Comparison of ENCODE assay signal across 2 cellular contexts in genomic region chr12:94195483-94195882, GRCh38.
TF ChIP-seq lines count a peak whose summit lies in the region.

No MANE protein-coding gene starts in this region.

TF ChIP-seq in GM23338, 12 proteins besides CTCF, POLR2A, EP300 and RAD21:
- TF ChIP-seq EZH2 (IDR thresholded peaks at IDR 0.05; ENCODE audit: low read depth, unreplicated experiment) (no peak), REST (IDR thresholded peaks at IDR 0.05; ENCODE audit: unreplicated experiment) (no peak), EZH2phosphoT487 (IDR thresholded peaks at IDR 0.05; ENCODE audit: unreplicated experiment) (no peak), ZNF114 (CRISPR knock-in tag; IDR thresholded peaks at IDR 0.05) (no peak), STAT1 (IDR thresholded peaks at IDR 0.05; ENCODE audit: unreplicated experiment) (no peak), POLR2AphosphoS5 (IDR thresholded peaks at IDR 0.05; ENCODE audit: low read depth) (no peak), NANOG (IDR thresholded peaks at IDR 0.05; ENCODE audit: borderline replicate concordance) (no peak), JUNB (IDR thresholded peaks at IDR 0.05; ENCODE audit: unreplicated experiment) (no peak), ZNF331 (CRISPR knock-in tag; IDR thresholded peaks at IDR 0.05; ENCODE audit: low read depth) (no peak), CREB1 (CRISPR knock-in tag; IDR thresholded peaks at IDR 0.05; ENCODE audit: low read depth) (no peak)
- TF ChIP-seq, protein P1, sequence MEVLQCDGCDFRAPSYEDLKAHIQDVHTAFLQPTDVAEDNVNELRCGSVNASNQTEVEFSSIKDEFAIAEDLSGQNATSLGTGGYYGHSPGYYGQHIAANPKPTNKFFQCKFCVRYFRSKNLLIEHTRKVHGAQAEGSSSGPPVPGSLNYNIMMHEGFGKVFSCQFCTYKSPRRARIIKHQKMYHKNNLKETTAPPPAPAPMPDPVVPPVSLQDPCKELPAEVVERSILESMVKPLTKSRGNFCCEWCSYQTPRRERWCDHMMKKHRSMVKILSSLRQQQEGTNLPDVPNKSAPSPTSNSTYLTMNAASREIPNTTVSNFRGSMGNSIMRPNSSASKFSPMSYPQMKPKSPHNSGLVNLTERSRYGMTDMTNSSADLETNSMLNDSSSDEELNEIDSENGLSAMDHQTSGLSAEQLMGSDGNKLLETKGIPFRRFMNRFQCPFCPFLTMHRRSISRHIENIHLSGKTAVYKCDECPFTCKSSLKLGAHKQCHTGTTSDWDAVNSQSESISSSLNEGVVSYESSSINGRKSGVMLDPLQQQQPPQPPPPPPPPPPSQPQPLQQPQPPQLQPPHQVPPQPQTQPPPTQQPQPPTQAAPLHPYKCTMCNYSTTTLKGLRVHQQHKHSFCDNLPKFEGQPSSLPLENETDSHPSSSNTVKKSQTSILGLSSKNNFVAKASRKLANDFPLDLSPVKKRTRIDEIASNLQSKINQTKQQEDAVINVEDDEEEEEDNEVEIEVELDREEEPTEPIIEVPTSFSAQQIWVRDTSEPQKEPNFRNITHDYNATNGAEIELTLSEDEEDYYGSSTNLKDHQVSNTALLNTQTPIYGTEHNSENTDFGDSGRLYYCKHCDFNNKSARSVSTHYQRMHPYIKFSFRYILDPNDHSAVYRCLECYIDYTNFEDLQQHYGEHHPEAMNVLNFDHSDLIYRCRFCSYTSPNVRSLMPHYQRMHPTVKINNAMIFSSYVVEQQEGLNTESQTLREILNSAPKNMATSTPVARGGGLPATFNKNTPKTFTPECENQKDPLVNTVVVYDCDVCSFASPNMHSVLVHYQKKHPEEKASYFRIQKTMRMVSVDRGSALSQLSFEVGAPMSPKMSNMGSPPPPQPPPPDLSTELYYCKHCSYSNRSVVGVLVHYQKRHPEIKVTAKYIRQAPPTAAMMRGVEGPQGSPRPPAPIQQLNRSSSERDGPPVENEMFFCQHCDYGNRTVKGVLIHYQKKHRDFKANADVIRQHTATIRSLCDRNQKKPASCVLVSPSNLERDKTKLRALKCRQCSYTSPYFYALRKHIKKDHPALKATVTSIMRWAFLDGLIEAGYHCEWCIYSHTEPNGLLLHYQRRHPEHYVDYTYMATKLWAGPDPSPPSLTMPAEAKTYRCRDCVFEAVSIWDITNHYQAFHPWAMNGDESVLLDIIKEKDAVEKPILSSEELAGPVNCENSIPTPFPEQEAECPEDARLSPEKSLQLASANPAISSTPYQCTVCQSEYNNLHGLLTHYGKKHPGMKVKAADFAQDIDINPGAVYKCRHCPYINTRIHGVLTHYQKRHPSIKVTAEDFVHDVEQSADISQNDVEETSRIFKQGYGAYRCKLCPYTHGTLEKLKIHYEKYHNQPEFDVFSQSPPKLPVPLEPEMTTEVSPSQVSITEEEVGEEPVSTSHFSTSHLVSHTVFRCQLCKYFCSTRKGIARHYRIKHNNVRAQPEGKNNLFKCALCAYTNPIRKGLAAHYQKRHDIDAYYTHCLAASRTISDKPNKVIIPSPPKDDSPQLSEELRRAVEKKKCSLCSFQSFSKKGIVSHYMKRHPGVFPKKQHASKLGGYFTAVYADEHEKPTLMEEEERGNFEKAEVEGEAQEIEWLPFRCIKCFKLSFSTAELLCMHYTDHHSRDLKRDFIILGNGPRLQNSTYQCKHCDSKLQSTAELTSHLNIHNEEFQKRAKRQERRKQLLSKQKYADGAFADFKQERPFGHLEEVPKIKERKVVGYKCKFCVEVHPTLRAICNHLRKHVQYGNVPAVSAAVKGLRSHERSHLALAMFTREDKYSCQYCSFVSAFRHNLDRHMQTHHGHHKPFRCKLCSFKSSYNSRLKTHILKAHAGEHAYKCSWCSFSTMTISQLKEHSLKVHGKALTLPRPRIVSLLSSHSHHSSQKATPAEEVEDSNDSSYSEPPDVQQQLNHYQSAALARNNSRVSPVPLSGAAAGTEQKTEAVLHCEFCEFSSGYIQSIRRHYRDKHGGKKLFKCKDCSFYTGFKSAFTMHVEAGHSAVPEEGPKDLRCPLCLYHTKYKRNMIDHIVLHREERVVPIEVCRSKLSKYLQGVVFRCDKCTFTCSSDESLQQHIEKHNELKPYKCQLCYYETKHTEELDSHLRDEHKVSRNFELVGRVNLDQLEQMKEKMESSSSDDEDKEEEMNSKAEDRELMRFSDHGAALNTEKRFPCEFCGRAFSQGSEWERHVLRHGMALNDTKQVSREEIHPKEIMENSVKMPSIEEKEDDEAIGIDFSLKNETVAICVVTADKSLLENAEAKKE (CRISPR knock-in tag; IDR thresholded peaks at IDR 0.05), result no peak
- TF ChIP-seq, protein P2, sequence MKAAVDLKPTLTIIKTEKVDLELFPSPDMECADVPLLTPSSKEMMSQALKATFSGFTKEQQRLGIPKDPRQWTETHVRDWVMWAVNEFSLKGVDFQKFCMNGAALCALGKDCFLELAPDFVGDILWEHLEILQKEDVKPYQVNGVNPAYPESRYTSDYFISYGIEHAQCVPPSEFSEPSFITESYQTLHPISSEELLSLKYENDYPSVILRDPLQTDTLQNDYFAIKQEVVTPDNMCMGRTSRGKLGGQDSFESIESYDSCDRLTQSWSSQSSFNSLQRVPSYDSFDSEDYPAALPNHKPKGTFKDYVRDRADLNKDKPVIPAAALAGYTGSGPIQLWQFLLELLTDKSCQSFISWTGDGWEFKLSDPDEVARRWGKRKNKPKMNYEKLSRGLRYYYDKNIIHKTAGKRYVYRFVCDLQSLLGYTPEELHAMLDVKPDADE (IDR thresholded peaks at IDR 0.05), result no peak

TF ChIP-seq in K562, 482 proteins besides CTCF, POLR2A, EP300 and RAD21:
- TF ChIP-seq HBP1 (CRISPR knock-in tag; IDR thresholded peaks at IDR 0.05) (no peak), HMGXB4 (CRISPR knock-in tag; IDR thresholded peaks at IDR 0.05) (no peak), KLF1 (tag; IDR thresholded peaks at IDR 0.05) (no peak), SOX6 (IDR thresholded peaks at IDR 0.05) (no peak), ZNF445 (CRISPR knock-in tag; IDR thresholded peaks at IDR 0.05; ENCODE audit: low read depth) (no peak), PYGO2 (tag; IDR thresholded peaks at IDR 0.05) (no peak), MAFK (IDR thresholded peaks at IDR 0.05; ENCODE audit: low read length) (no peak), CAMTA2 (CRISPR knock-in tag; conservative IDR thresholded peaks at IDR 0.05) (no peak), PHB2 (IDR thresholded peaks at IDR 0.05; ENCODE audit: low read depth) (no peak), POLR2H (tag; IDR thresholded peaks at IDR 0.05; ENCODE audit: low read depth) (no peak), ZC3H8 (IDR thresholded peaks at IDR 0.05) (no peak), CEBPB (tag; IDR thresholded peaks at IDR 0.05) (no peak), ZNF551 (CRISPR knock-in tag; IDR thresholded peaks at IDR 0.05) (no peak)
- TF ChIP-seq, protein P3, sequence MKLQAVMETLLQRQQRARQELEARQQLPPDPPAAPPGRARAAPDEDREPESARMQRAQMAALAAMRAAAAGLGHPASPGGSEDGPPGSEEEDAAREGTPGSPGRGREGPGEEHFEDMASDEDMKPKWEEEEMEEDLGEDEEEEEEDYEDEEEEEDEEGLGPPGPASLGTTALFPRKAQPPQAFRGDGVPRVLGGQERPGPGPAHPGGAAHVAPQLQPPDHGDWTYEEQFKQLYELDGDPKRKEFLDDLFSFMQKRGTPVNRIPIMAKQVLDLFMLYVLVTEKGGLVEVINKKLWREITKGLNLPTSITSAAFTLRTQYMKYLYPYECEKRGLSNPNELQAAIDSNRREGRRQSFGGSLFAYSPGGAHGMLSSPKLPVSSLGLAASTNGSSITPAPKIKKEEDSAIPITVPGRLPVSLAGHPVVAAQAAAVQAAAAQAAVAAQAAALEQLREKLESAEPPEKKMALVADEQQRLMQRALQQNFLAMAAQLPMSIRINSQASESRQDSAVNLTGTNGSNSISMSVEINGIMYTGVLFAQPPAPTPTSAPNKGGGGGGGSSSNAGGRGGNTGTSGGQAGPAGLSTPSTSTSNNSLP (IDR thresholded peaks at IDR 0.05; ENCODE audit: borderline replicate concordance, low read depth, low read length), result no peak
